8 cellular contexts compared by ENCODE assay signal in the genomic region with DNA sequence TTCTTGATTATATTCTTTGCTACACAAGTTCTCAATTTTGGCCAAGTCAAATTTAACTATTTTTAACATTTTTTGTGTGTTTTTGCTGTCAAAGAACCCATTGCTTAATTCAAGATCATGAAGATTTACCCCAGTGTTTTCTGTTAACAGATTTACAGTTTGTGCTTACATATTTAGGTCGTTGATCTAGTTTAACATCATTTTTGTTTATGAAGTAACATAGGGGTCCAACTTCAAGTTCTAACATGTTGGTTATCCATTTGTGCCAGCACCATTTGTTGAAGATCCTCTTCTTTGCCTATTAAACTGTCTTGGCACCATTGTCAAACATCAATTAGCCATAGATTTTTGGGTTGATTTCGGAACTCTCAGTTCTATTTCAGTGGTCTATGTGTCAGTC.
"Had no signal": no experiment of that assay in that cellular context is flagged by ENCODE, and none has a peak within 500 bp of the region (broad histone marks: within the 10 kb centered on the region; RNA-seq: fewer than 3 reads in every experiment).

No MANE protein-coding gene starts in this region.

- H3K4me3 ChIP-seq: K562 had no signal

- DNase-seq: IMR-90, KBM-7, KG1 had no signal

- FAIRE-seq: HepG2, HTR-8/SVneo, K562 had no signal

- H3K27ac ChIP-seq: HL-60, KMS-11 had no signal

- H3K4me2 ChIP-seq: KMS-11 had no signal

- H3K9ac ChIP-seq: KMS-11 had no signal

- ATAC-seq: HepG2, K562 had no signal
